In genomic region chr9:87514136-87514535, GRCh38 we compare ENCODE assay signal across 18 cellular contexts.
"Had no signal": no experiment of that assay in that cellular context is flagged by ENCODE, and none has a peak within 500 bp of the region (broad histone marks: within the 10 kb centered on the region; RNA-seq: fewer than 3 reads in every experiment).

No MANE protein-coding gene starts in this region.

- ATAC-seq: activated naive CD4-positive, alpha-beta T cell treated with anti-CD3 and anti-CD28 coated beads, Interleukin-2, amount 50 U/mL, for 72 hours; left cardiac atrium had no signal

- H3K27ac ChIP-seq: adrenal gland, epithelial cell of prostate, testis had no signal

- H3K4me3 ChIP-seq: adrenal gland, lung, stomach, testis had no signal

- H3K4me3 Mint-ChIP-seq: activated CD4-positive, alpha-beta T cell treated with anti-CD3 and anti-CD28 coated beads, Interleukin-2, amount 10 ng/mL, durations not matched to agents 7 days and 5 days; activated T-helper 1 cell treated with anti-CD3 and anti-CD28 coated beads, Interleukin-12 subunit alpha, Interleukin-12 subunit beta, Interleukin-2, Interleukin-4 antibody, amounts not matched to agents 30 ng/mL and 10 ng/mL and 1 ng/mL, durations not matched to agents 14 hours and 24 hours and 36 hours; mesothelial cell of epicardium; nephron; T-helper 2 cell treated with Interferon-gamma antibody and Interleukin-4, amounts not matched to agents 5 μg/mL and 100 μg/mL, for 36 hours had no signal

- H3K27me3 ChIP-seq: adrenal gland, stomach, testis had no signal

- H3K4me1 Mint-ChIP-seq: activated CD4-positive, alpha-beta T cell treated with anti-CD3 and anti-CD28 coated beads, Interleukin-2, amount 10 ng/mL, durations not matched to agents 7 days and 5 days had no signal

- H3K9me3 ChIP-seq: adrenal gland, stomach, testis had no signal

- H3K36me3 ChIP-seq: adrenal gland had no signal

- DNase-seq: activated CD4-positive, alpha-beta T cell treated with anti-CD3 and anti-CD28 coated beads, Interleukin-2, amount 10 ng/mL, durations not matched to agents 7 days and 5 days; activated gamma-delta T cell treated with Interleukin-2 at 50 U/mL for 16 hours; activated T-cell treated with anti-CD3 and anti-CD28 coated beads for 4 hours; adrenal gland; foreskin fibroblast; hippocampal formation; left cardiac atrium; nucleus accumbens; retina; stomach; testis had no signal

- H3K9me3 Mint-ChIP-seq: activated CD4-positive, alpha-beta T cell treated with anti-CD3 and anti-CD28 coated beads, Interleukin-2, amount 10 ng/mL, durations not matched to agents 7 days and 5 days; activated naive CD4-positive, alpha-beta T cell treated with anti-CD3 and anti-CD28 coated beads, Interleukin-2, amount 50 U/mL, for 72 hours; activated T-helper 1 cell treated with anti-CD3 and anti-CD28 coated beads, Interleukin-12 subunit alpha, Interleukin-12 subunit beta, Interleukin-2, Interleukin-4 antibody, amounts not matched to agents 30 ng/mL and 10 ng/mL and 1 ng/mL, durations not matched to agents 14 hours and 24 hours and 36 hours; mesothelial cell of epicardium; nephron; T-helper 2 cell treated with Interferon-gamma antibody and Interleukin-4, amounts not matched to agents 5 μg/mL and 100 μg/mL, for 36 hours had no signal

- H3K27ac Mint-ChIP-seq: activated CD4-positive, alpha-beta T cell treated with anti-CD3 and anti-CD28 coated beads, Interleukin-2, amount 10 ng/mL, durations not matched to agents 7 days and 5 days; activated naive CD4-positive, alpha-beta T cell treated with anti-CD3 and anti-CD28 coated beads, Interleukin-2, amount 50 U/mL, for 72 hours; activated T-helper 1 cell treated with anti-CD3 and anti-CD28 coated beads, Interleukin-12 subunit alpha, Interleukin-12 subunit beta, Interleukin-2, Interleukin-4 antibody, amounts not matched to agents 30 ng/mL and 10 ng/mL and 1 ng/mL, durations not matched to agents 14 hours and 24 hours and 36 hours; T-helper 2 cell treated with Interferon-gamma antibody and Interleukin-4, amounts not matched to agents 5 μg/mL and 100 μg/mL, for 36 hours had no signal

- H3K36me3 Mint-ChIP-seq: activated naive CD4-positive, alpha-beta T cell treated with anti-CD3 and anti-CD28 coated beads, Interleukin-2, amount 50 U/mL, for 72 hours had no signal
